Comparison of ENCODE assay signal across 1 cellular context in the genomic region with DNA sequence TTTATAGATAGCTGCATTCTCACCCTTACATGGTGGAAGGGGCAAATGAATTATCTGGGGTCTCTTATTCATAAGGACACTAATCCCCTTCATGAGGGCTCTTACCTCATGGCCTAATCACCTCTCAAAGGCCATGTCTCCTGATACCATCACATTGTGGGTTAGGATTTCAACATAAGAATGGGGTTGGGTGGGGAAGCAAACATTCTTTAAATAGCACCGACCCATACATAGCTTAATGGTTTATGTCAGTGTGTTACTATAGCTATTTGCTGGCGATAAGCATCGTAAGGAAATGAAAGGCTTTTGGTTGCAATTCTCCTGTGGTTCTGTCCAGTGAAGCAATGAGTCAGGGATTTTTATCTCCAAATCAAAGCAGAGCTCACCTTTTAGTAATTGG.
A peak's percentile ranks its signal among the peaks of the same experiment; 100 is the strongest.
TF ChIP-seq lines count a peak whose summit lies in the region.

No MANE protein-coding gene starts in this region.

TF ChIP-seq in HepG2, 621 proteins besides CTCF, POLR2A, EP300 and RAD21 (continued from another document and continues in another):
- TF ChIP-seq PAXIP1 (CRISPR knock-in tag; conservative IDR thresholded peaks at IDR 0.05): no peak
- TF ChIP-seq MIXL1 (CRISPR knock-in tag; IDR thresholded peaks at IDR 0.05): no peak
- TF ChIP-seq SOX13 (IDR thresholded peaks at IDR 0.05): no peak
- TF ChIP-seq SOX13 (CRISPR knock-in tag; conservative IDR thresholded peaks at IDR 0.05 in 1 of 2, IDR thresholded peaks at IDR 0.05 in 1 of 2): peak in 1 of 2 experiments; percentile 68; a peak in 2 of 4 replicates
- no peak for TF ChIP-seq ZNF607 (CRISPR knock-in tag; IDR thresholded peaks at IDR 0.05; ENCODE audit: borderline replicate concordance)
- no peak for TF ChIP-seq ZNF772 (CRISPR knock-in tag; IDR thresholded peaks at IDR 0.05)
- TF ChIP-seq HOXA5 (CRISPR knock-in tag; IDR thresholded peaks at IDR 0.05): no peak
- TF ChIP-seq ATM (IDR thresholded peaks at IDR 0.05; ENCODE audit: borderline replicate concordance): no peak
- TF ChIP-seq ZBTB43 (CRISPR knock-in tag; conservative IDR thresholded peaks at IDR 0.05): no peak
- no peak for TF ChIP-seq ZNF446 (CRISPR knock-in tag; IDR thresholded peaks at IDR 0.05)
- no peak for TF ChIP-seq HNRNPH1 (optimal IDR thresholded peaks at IDR 0.05; ENCODE audit: low read depth, low read length)
- no peak for TF ChIP-seq FOXA1 (IDR thresholded peaks at IDR 0.05)
- TF ChIP-seq FOXA1 (CRISPR knock-in tag; IDR thresholded peaks at IDR 0.05): peak; percentile 45
- TF ChIP-seq NFE2L1 (CRISPR knock-in tag; IDR thresholded peaks at IDR 0.05; ENCODE audit: borderline replicate concordance): no peak
- TF ChIP-seq IRF9 (CRISPR knock-in tag; IDR thresholded peaks at IDR 0.05; ENCODE audit: borderline replicate concordance): no peak
- TF ChIP-seq, protein P1, sequence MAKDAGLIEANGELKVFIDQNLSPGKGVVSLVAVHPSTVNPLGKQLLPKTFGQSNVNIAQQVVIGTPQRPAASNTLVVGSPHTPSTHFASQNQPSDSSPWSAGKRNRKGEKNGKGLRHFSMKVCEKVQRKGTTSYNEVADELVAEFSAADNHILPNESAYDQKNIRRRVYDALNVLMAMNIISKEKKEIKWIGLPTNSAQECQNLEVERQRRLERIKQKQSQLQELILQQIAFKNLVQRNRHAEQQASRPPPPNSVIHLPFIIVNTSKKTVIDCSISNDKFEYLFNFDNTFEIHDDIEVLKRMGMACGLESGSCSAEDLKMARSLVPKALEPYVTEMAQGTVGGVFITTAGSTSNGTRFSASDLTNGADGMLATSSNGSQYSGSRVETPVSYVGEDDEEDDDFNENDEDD (CRISPR knock-in tag; IDR thresholded peaks at IDR 0.05; ENCODE audit: borderline replicate concordance): no peak
- TF ChIP-seq RERE (CRISPR knock-in tag; IDR thresholded peaks at IDR 0.05; ENCODE audit: low read depth): peak; percentile 83; the same call in 1 of the 2 replicates
- no peak for TF ChIP-seq ZZZ3 (CRISPR knock-in tag; IDR thresholded peaks at IDR 0.05; ENCODE audit: borderline replicate concordance)
- no peak for TF ChIP-seq CHD2 (IDR thresholded peaks at IDR 0.05; ENCODE audit: low read depth, low read length)
- 0 out of 2 replicates have a peak, but pooled peaks have one; percentile 19 for TF ChIP-seq ZNF644 (CRISPR knock-in tag; IDR thresholded peaks at IDR 0.05; ENCODE audit: low read depth)
- no peak for TF ChIP-seq ZMYM3 (CRISPR knock-in tag; IDR thresholded peaks at IDR 0.05)
- TF ChIP-seq, protein P2, sequence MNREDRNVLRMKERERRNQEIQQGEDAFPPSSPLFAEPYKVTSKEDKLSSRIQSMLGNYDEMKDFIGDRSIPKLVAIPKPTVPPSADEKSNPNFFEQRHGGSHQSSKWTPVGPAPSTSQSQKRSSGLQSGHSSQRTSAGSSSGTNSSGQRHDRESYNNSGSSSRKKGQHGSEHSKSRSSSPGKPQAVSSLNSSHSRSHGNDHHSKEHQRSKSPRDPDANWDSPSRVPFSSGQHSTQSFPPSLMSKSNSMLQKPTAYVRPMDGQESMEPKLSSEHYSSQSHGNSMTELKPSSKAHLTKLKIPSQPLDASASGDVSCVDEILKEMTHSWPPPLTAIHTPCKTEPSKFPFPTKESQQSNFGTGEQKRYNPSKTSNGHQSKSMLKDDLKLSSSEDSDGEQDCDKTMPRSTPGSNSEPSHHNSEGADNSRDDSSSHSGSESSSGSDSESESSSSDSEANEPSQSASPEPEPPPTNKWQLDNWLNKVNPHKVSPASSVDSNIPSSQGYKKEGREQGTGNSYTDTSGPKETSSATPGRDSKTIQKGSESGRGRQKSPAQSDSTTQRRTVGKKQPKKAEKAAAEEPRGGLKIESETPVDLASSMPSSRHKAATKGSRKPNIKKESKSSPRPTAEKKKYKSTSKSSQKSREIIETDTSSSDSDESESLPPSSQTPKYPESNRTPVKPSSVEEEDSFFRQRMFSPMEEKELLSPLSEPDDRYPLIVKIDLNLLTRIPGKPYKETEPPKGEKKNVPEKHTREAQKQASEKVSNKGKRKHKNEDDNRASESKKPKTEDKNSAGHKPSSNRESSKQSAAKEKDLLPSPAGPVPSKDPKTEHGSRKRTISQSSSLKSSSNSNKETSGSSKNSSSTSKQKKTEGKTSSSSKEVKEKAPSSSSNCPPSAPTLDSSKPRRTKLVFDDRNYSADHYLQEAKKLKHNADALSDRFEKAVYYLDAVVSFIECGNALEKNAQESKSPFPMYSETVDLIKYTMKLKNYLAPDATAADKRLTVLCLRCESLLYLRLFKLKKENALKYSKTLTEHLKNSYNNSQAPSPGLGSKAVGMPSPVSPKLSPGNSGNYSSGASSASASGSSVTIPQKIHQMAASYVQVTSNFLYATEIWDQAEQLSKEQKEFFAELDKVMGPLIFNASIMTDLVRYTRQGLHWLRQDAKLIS (CRISPR knock-in tag; IDR thresholded peaks at IDR 0.05): no peak
- TF ChIP-seq, protein P3, sequence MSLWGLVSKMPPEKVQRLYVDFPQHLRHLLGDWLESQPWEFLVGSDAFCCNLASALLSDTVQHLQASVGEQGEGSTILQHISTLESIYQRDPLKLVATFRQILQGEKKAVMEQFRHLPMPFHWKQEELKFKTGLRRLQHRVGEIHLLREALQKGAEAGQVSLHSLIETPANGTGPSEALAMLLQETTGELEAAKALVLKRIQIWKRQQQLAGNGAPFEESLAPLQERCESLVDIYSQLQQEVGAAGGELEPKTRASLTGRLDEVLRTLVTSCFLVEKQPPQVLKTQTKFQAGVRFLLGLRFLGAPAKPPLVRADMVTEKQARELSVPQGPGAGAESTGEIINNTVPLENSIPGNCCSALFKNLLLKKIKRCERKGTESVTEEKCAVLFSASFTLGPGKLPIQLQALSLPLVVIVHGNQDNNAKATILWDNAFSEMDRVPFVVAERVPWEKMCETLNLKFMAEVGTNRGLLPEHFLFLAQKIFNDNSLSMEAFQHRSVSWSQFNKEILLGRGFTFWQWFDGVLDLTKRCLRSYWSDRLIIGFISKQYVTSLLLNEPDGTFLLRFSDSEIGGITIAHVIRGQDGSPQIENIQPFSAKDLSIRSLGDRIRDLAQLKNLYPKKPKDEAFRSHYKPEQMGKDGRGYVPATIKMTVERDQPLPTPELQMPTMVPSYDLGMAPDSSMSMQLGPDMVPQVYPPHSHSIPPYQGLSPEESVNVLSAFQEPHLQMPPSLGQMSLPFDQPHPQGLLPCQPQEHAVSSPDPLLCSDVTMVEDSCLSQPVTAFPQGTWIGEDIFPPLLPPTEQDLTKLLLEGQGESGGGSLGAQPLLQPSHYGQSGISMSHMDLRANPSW (CRISPR knock-in tag; IDR thresholded peaks at IDR 0.05; ENCODE audit: borderline replicate concordance): no peak
- TF ChIP-seq HMG20B (CRISPR knock-in tag; conservative IDR thresholded peaks at IDR 0.05): peak; percentile 78
- no peak for TF ChIP-seq ZNF317 (CRISPR knock-in tag; IDR thresholded peaks at IDR 0.05)
- TF ChIP-seq MXD3 (CRISPR knock-in tag; IDR thresholded peaks at IDR 0.05): no peak
- no peak for TF ChIP-seq ZNF382 (CRISPR knock-in tag; IDR thresholded peaks at IDR 0.05; ENCODE audit: borderline replicate concordance)
- no peak for TF ChIP-seq MIER3 (CRISPR knock-in tag; IDR thresholded peaks at IDR 0.05; ENCODE audit: borderline replicate concordance)
- TF ChIP-seq MAF1 (CRISPR knock-in tag; IDR thresholded peaks at IDR 0.05; ENCODE audit: borderline replicate concordance): no peak
- TF ChIP-seq, protein P4, sequence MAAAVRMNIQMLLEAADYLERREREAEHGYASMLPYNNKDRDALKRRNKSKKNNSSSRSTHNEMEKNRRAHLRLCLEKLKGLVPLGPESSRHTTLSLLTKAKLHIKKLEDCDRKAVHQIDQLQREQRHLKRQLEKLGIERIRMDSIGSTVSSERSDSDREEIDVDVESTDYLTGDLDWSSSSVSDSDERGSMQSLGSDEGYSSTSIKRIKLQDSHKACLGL (CRISPR knock-in tag; IDR thresholded peaks at IDR 0.05): no peak
